ENCODE assay signal across 8 cellular contexts in the genomic region with DNA sequence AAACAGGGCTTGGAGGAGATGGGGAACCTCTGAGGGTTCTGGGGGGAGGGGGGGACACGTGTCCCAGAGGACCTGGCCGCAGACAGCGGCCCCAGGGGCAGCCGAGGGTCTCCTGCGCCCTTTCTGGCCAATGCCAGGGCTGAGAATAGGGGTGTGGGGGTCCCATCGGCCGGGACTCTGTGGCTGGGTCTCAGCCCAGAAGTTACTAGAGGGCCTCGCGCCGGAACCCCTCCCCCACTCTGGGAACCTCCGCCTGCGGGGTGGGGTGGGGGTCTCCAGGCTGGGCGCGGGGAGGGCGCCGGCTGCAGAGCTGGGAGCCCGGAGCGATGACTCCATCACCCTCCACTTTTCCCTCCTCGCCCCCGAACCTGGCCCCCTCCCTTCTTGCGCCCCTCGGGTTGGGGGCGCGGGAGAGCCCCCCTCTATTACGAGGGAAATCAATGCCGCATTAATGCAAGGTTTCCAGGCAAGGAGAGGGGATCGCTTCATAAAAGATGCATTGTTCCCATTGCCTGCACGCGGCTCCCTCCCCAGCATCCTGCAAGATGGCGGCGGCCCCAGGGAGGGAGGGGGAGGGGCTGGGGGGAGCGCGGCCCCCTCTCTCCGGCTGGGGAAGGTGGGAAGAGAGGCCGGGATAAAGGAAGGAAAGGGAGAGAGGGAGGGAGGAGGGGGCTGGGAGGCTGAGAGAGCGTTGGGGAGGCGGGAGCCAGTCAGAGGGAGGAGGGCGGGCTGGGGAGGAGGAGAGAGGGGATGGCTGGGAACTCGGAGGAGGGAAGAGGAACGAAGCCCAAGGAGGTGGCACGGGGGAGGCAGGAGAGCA.
A peak's percentile ranks its signal among the peaks of the same experiment; 100 is the strongest.
DNase-seq lines count a peak whose midpoint lies in the region; ATAC-seq, FAIRE-seq and TF ChIP-seq lines count a peak whose summit lies in the region.
"Not testable (repeated sequence)": the region's sequence is repeated elsewhere in the genome, so short reads cannot be mapped to it uniquely, and the experiment has no call there.

No MANE protein-coding gene starts in this region.

- H3K4me2 ChIP-seq in A549: peak overlapping the region; percentile 92
- H3K4me2 ChIP-seq in mesendoderm (ENCODE audit: low read length): not testable (repeated sequence)

- H3K79me2 ChIP-seq in mesendoderm (ENCODE audit: control insufficient read depth, insufficient read depth, low read length): not testable (repeated sequence)

- peak overlapping the region; percentile 50 for H3K9ac ChIP-seq in mesendoderm (ENCODE audit: low read length)

- H3K4me1 ChIP-seq in A549; mesendoderm (ENCODE audit: control insufficient read depth, low read depth, low read length): not testable (repeated sequence)

- H3K27ac ChIP-seq in A549 (peak overlapping the region; percentile 90 to 91), mesendoderm (ENCODE audit: low read depth, low read length) (peak overlapping the region; percentile 70)

- H3K36me3 ChIP-seq in mesendoderm (ENCODE audit: control insufficient read depth, insufficient read depth, low read length): not testable (repeated sequence)

- H3K4me3 ChIP-seq in A549 (peak overlapping the region; percentile 59), GM08714 (ENCODE audit: low read length) (0 out of 2 replicates have a peak overlapping the region, but pooled peaks have one; percentile 20)
- H3K4me3 ChIP-seq in mesendoderm (ENCODE audit: low read length): not testable (repeated sequence)

- H3K9me3 ChIP-seq in A549: not testable (repeated sequence)

- not testable (repeated sequence) for H3K27me3 ChIP-seq in mesendoderm (ENCODE audit: insufficient read depth, low read length, poor library complexity)

- peak overlapping the region; percentile 87 for H3K4ac ChIP-seq in mesendoderm (ENCODE audit: low read depth, low read length)

- peak overlapping the region; percentile 88 for H2BK120ac ChIP-seq in mesendoderm (ENCODE audit: low read depth, low read length)

- peak overlapping the region; percentile 66 for H3K4me3 Mint-ChIP-seq in activated B cell treated with CpG ODN at 0.5 μM for 24 hours

- H3K56ac ChIP-seq in mesendoderm (ENCODE audit: low read length): peak overlapping the region; percentile 81

- H3K36me3 Mint-ChIP-seq in activated B cell treated with CpG ODN at 0.5 μM for 24 hours (ENCODE audit: low read depth): not testable (repeated sequence)

- POLR2A ChIA-PET in A549 (lab: Yijun Ruan, JAX); activated B cell treated with CpG ODN at 0.5 μM for 24 hours (lab: Charles Lee): not testable (repeated sequence)

- not testable (repeated sequence) for H3K27me3 Mint-ChIP-seq in activated B cell treated with CpG ODN at 0.5 μM for 24 hours

- TF ChIP-seq CTCF in A549 (IDR thresholded peaks at IDR 0.05); activated B cell treated with CpG ODN at 0.5 μM for 24 hours (IDR thresholded peaks at IDR 0.05): not testable (repeated sequence)

- not testable (repeated sequence) for TF ChIP-seq RAD21 in A549 (conservative IDR thresholded peaks at IDR 0.05 in 1 of 2, IDR thresholded peaks at IDR 0.05 in 1 of 2)

- not testable (repeated sequence) for H4K5ac ChIP-seq in mesendoderm (ENCODE audit: low read length)

- CTCF ChIA-PET in A549 (lab: Yijun Ruan, JAX); activated B cell treated with CpG ODN at 0.5 μM for 24 hours (lab: Charles Lee): not testable (repeated sequence)

- intact Hi-C loops in activated B cell treated with CpG ODN at 0.5 μM for 24 hours (cut with micrococcal nuclease); sciatic nerve (cut with DNase I): not testable (repeated sequence)

- DNase-seq in A549 (ENCODE audit: low read depth in 1 of 2, low spot score in 1 of 2) (peak in 1 of 2 experiments; percentile 77), NCI-H2227 (lab: John Stamatoyannopoulos, UW; ENCODE audit: unreplicated experiment) (peak; percentile 79), activated B cell treated with CpG ODN at 0.5 μM for 24 hours (peak; percentile 22), brain pericyte (ENCODE audit: low read depth, low spot score) (peak; percentile 49), globus pallidus (ENCODE audit: low spot score) (peak; percentile 66), mesendoderm (peak; percentile 97), sciatic nerve (ENCODE audit: low spot score) (peak; percentile 65)

- H3K18ac ChIP-seq in mesendoderm (ENCODE audit: low read length): peak overlapping the region; percentile 90

- H2BK15ac ChIP-seq in mesendoderm (replicated peaks; ENCODE audit: low read depth): not testable (repeated sequence)

- not testable (repeated sequence) for FAIRE-seq in A549 (lab: Jason Lieb, UNC)

- ATAC-seq in A549 (peak; percentile 82 to 86), activated B cell treated with CpG ODN at 0.5 μM for 24 hours (ENCODE audit: low read depth) (peak; percentile 76), sciatic nerve (peak; percentile 94)

- TF ChIP-seq EP300 in A549 (IDR thresholded peaks at IDR 0.05): not testable (repeated sequence)

- TF ChIP-seq POLR2A in A549 (IDR thresholded peaks at IDR 0.05; ENCODE audit: low read length): not testable (repeated sequence)

- WGBS in A549 (ENCODE audit: missing lambda C conversion rate): 0% methylated on average over 9 of the region's 41 CpGs
- no CpG with 5 or more reads among the region's 41 CpGs for WGBS in mesendoderm (ENCODE audit: extremely low coverage, insufficient coverage, low lambda C conversion rate)

- H3K9me3 Mint-ChIP-seq in activated B cell treated with CpG ODN at 0.5 μM for 24 hours: not testable (repeated sequence)

- H2AK5ac ChIP-seq in mesendoderm (ENCODE audit: low read length): not testable (repeated sequence)

- H3K27ac Mint-ChIP-seq in activated B cell treated with CpG ODN at 0.5 μM for 24 hours: not testable (repeated sequence)

- H3K23ac ChIP-seq in mesendoderm (ENCODE audit: low read length): not testable (repeated sequence)

- not testable (repeated sequence) for H3K4me1 Mint-ChIP-seq in activated B cell treated with CpG ODN at 0.5 μM for 24 hours

- peak overlapping the region; percentile 86 for H4K8ac ChIP-seq in mesendoderm (ENCODE audit: low read depth, low read length)

- H2BK5ac ChIP-seq in mesendoderm (ENCODE audit: low read length): not testable (repeated sequence)

- not testable (repeated sequence) for H3K79me1 ChIP-seq in mesendoderm (ENCODE audit: low read length)

TF ChIP-seq in A549, 52 proteins besides CTCF, POLR2A, EP300 and RAD21:
- TF ChIP-seq JUN (IDR thresholded peaks at IDR 0.05) (peak in 1 of 2 experiments; percentile 52; a peak in 1 of 5 replicates), MAX (IDR thresholded peaks at IDR 0.05) (peak; percentile 36; the same call in 1 of the 2 replicates), HOXB5 (CRISPR knock-in tag; IDR thresholded peaks at IDR 0.05) (0 out of 2 replicates have a peak, but pooled peaks have one; percentile 26), PHF8 (IDR thresholded peaks at IDR 0.05; ENCODE audit: borderline replicate concordance, low read depth) (peak; percentile 68; the same call in 1 of the 2 replicates)
